8 cellular contexts compared by ENCODE assay signal in the genomic region with DNA sequence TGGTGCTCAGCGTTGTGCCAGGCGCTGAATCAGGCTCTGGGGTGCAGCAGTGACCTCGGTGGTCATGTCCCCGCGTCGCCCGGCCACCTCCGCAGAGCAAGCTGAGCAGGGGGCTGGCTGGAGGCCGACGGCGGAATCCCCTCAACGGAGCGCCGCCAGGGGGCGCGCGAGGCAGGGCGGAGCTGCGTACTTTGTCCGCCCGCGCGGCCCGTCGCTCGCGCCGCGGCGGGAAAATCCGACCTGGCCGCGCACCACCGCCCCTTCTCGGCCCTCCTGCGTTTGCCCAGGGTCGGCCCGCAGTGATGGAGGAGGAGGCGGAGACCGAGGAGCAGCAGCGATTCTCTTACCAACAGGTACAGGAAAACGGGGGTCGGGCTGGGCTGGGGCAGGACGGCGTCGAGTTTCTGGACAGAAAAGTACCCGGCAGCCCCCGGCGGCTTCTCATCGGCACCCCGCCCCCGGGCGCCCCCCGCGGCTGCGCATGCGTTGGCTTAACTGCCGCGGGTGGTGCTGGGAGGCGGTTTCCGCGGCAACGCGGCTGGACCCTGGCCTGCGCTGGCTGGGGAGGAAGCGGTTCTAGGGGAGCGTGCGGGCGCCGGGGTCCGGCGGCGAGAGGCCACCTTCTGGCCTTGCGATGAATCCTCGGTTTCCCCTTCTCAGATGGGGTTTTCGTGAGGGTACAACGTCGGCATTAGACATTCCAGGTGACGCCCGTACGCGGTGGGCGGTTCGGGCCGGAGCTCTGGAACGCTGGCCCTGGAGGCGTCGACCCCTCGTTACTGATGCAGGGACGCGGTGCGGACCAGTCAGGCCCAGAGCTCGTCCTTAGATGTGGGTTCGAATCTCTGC. TPM values are rescaled to one million over a fixed set of nuclear protein-coding genes. Genes with fewer than 3 reads are reported as not detected.
DNase-seq lines count a peak whose midpoint lies in the region; ATAC-seq and TF ChIP-seq lines count a peak whose summit lies in the region.

A gene (plus strand): TSS at position 218 of the 849 bp plus-strand sequence. CDS start 85 bp downstream, at position 303.

- ATAC-seq in HG02840 (IDR thresholded peaks at IDR 0.05; ENCODE audit: low FRiP score, unreplicated experiment) (peak; percentile 78), right cardiac atrium (peak; percentile 97 to 98)

- intact Hi-C loops in right cardiac atrium (cut with DNase I) = loop anchor here in 2 of 4 donors (2.0 to 10.0 kb wide), 2 partner anchors 64 kb away; no protein-coding TSS in a partner anchor
- intact Hi-C loops in uterus (cut with DNase I; ENCODE audit: low total_unique reads) = loop anchor here (10.0 kb wide), 1 partner anchor 64 kb away; no protein-coding TSS in a partner anchor

- DNase-seq in GM13977 (ENCODE audit: low spot score) (peak; percentile 99), NCI-H146 (lab: John Stamatoyannopoulos, UW) (peak; percentile 72), T-helper 2 cell (peak; percentile 80 to 90 (median 86)), right cardiac atrium (peak; percentile 96 to 98 (median 97)), putamen (ENCODE audit: low spot score) (peak; percentile 86), uterus (peak; percentile 91 to 94)

- H3K27me3 ChIP-seq in right cardiac atrium (ENCODE audit: control insufficient read depth, insufficient read depth) (no peaks in the 10 kb centered on the region), uterus (no peaks in the 10 kb centered on the region)

- in situ Hi-C loops in GM13977 (cut with MboI; ENCODE audit: low pct_unique_long_range_greater_than_20kb, low sequenced_read_pairs, unreplicated experiment) = loop anchor here (10.0 kb wide), 1 partner anchor 54 kb away; no protein-coding TSS in a partner anchor

- peak in 1 of 2 donors; percentile 55 for TF ChIP-seq POLR2A in uterus (IDR thresholded peaks at IDR 0.05)

- no peaks in the 10 kb centered on the region for H3K36me3 ChIP-seq in uterus

- H3K4me3 ChIP-seq in right cardiac atrium (ENCODE audit: low read length) (peak within 1 kb of the TSS; percentile 85), uterus (peak within 1 kb of the TSS; percentile 51 to 65)

- H3K27ac ChIP-seq in angular gyrus (ENCODE audit: low read depth, low read length) (peak within 1 kb of the TSS; percentile 79), right cardiac atrium (ENCODE audit: low read length) (peak within 1 kb of the TSS; percentile 31), uterus (peak within 1 kb of the TSS; percentile 61 to 78)

- under 1% methylated on average over 94 of the region's 94 CpGs for WGBS in right cardiac atrium

- peaks cover 5% of the 10 kb centered on the region for H3K4me1 ChIP-seq in right cardiac atrium (ENCODE audit: control insufficient read depth, insufficient read depth, low read length)
- H3K4me1 ChIP-seq in uterus = no peaks in the 10 kb centered on the region

- H3K9me3 ChIP-seq in right cardiac atrium (ENCODE audit: control insufficient read depth, low read length) (no peaks in the 10 kb centered on the region), uterus (no peaks in the 10 kb centered on the region)

- TF ChIP-seq CTCF in GM13977 (IDR thresholded peaks at IDR 0.05; ENCODE audit: extremely low read depth, insufficient read depth, missing control alignments) = peak; percentile 99
- TF ChIP-seq CTCF in uterus (IDR thresholded peaks at IDR 0.05) = peak; percentile 85 to 99 (median 98)

RNA-seq across cellular contexts. Expression of the gene that starts here (rescaled TPM):
- 1 to 10 TPM; 5.2 to 9.7 (median 7.7) TPM for total RNA-seq in right cardiac atrium
- 9.2 TPM for polyA plus RNA-seq in right cardiac atrium
- total RNA-seq in uterus = 10 to 100 TPM in 1 of 4 donors, 1 to 10 TPM in 3; 2.6 to 15.4 (median 6.2) TPM

Comparison
In these comparisons a context has a peak if more than half of its experiments do, and no peak if none do; other contexts are left out.
1. Peak in every context shown above with its lines: DNase-seq, ATAC-seq, H3K4me3 ChIP-seq and H3K27ac ChIP-seq.